ENCODE assay signal across 32 cellular contexts in genomic region chr4:1463927-1464540, GRCh38. TPM values are rescaled to one million over a fixed set of nuclear protein-coding genes. Genes with fewer than 3 reads are reported as not detected.
"Had no signal": no experiment of that assay in that cellular context is flagged by ENCODE, and none has a peak within 500 bp of the region (broad histone marks: within the 10 kb centered on the region; RNA-seq: fewer than 3 reads in every experiment).

No MANE protein-coding gene starts in this region.

- H3K36me3 ChIP-seq: adrenal gland, gastroesophageal sphincter, ovary, prostate gland, upper lobe of left lung had no signal

- H3K4me1 ChIP-seq: adrenal gland, body of pancreas, gastroesophageal sphincter, prostate gland, upper lobe of left lung had no signal

- H3K27me3 ChIP-seq: body of pancreas, ovary had no signal

- FAIRE-seq: endothelial cell of umbilical vein had no signal

- H3K4me3 ChIP-seq: adrenal gland, body of pancreas, gastroesophageal sphincter, ovary, prostate gland, skin epidermis, upper lobe of left lung had no signal

- ATAC-seq: activated CD4-positive, alpha-beta T cell treated with anti-CD3 and anti-CD28 coated beads for 36 hours; body of pancreas; gastroesophageal sphincter; naive thymus-derived CD8-positive, alpha-beta T cell had no signal

- H3K9me3 ChIP-seq: adrenal gland, body of pancreas, gastroesophageal sphincter, ovary, prostate gland, upper lobe of left lung had no signal

- H3K27ac ChIP-seq: adrenal gland, body of pancreas, gastroesophageal sphincter, ovary, prostate gland, skin epidermis, upper lobe of left lung had no signal

- DNase-seq: activated CD4-positive, alpha-beta T cell treated with anti-CD3 and anti-CD28 coated beads for 36 hours; activated CD4-positive, CD25-positive, alpha-beta regulatory T cell; activated CD8-positive, alpha-beta memory T cell treated with anti-CD3 and anti-CD28 coated beads for 24 hours; activated effector memory CD4-positive, alpha-beta T cell treated with Interleukin-2 at 50 U/mL for 16 hours; activated naive CD4-positive, alpha-beta T cell treated with Interleukin-2 at 50 U/mL for 16 hours; activated naive CD8-positive, alpha-beta T cell treated with anti-CD3 and anti-CD28 coated beads for 36 hours; body of pancreas; cerebellar nuclear complex; cortex of kidney; hippocampal formation; left cardiac atrium; retina; stimulated activated CD4-positive, alpha-beta T cell treated with anti-CD3 and anti-CD28 coated beads, Interleukin-12 subunit alpha, Interleukin-12 subunit beta, amount 100 ng/mL, for 4 hours; stimulated activated CD4-positive, alpha-beta T cell treated with anti-CD3 and anti-CD28 coated beads, Interleukin-4, amount 100 ng/mL, for 1 hour; substantia nigra; T-helper 1 cell had no signal

RNA-seq across cellular contexts. Expression of gene NKX1-1, which starts 57.8 kb away (rescaled TPM):
- total RNA-seq: activated CD4-positive, alpha-beta T cell treated with anti-CD3 and anti-CD28 coated beads for 36 hours; activated naive CD8-positive, alpha-beta T cell treated with anti-CD3 and anti-CD28 coated beads for 36 hours; adrenal gland; aorta; body of pancreas; endothelial cell of umbilical vein; fibroblast of lung; fibroblast of villous mesenchyme; gastroesophageal sphincter; left cardiac atrium; liver; mesothelial cell of epicardium; naive thymus-derived CD8-positive, alpha-beta T cell; ovary; prostate gland; sciatic nerve; upper lobe of left lung had no signal
- polyA plus RNA-seq: adrenal gland; aorta; endothelial cell of umbilical vein; esophagus; fibroblast of lung; liver; naive thymus-derived CD8-positive, alpha-beta T cell; ovary; thymus had no signal
